Comparison of ENCODE assay signal across 8 cellular contexts in the genomic region with DNA sequence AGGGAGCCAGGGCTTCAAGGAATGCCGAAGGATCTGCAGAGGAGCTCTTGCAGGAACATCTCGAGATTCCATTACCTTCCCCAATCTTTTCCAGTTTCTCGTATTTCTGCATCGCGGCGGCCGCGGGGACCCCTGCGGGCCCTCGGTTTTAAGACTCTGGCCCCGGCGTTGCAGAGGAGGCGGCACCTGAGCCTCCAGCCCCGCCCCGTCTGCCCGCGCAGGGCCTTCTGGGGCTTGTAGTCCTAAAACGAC. TPM values are rescaled to one million over a fixed set of nuclear protein-coding genes. Genes with fewer than 3 reads are reported as not detected.
DNase-seq lines count a peak whose midpoint lies in the region; ATAC-seq and TF ChIP-seq lines count a peak whose summit lies in the region.

A gene (minus strand): TSS at position 161 of the 252 bp plus-strand sequence. CDS start 49 bp downstream, at position 112.

- H3K36me3 ChIP-seq in BLaER1 treated with 17β-estradiol and CSF1 and Interleukin-3, amounts not matched to agents 10 nM and 100 nM: peaks cover 0 to 21% (median 11%) of the 10 kb centered on the region in 11 experiments; a peak in 17 of 22 replicates
- H3K36me3 ChIP-seq in ectodermal cell (ENCODE audit: control insufficient read depth, insufficient read depth, low read length): no peaks in the 10 kb centered on the region

- DNase-seq in NB4 (ENCODE audit: low read depth) (no peak), DMS 273 (lab: John Stamatoyannopoulos, UW; ENCODE audit: unreplicated experiment) (no peak), AG20443 (ENCODE audit: low spot score) (no peak)
- no peak for DNase-seq in natural killer cell treated with Interleukin-12 subunit alpha and Interleukin-12 subunit beta and Interleukin-15 and Interleukin-18, amount 100 ng/mL, for 72 hours (ENCODE audit: low spot score)

- H3K27me3 ChIP-seq in BLaER1 treated with 17β-estradiol and CSF1 and Interleukin-3, amounts not matched to agents 10 nM and 100 nM: no peaks in the 10 kb centered on the region
- peaks cover 39% of the 10 kb centered on the region for H3K27me3 ChIP-seq in ectodermal cell (ENCODE audit: control insufficient read depth, insufficient read depth, low read length, poor library complexity, severe bottlenecking)

- H4K20me1 ChIP-seq in BLaER1 treated with 17β-estradiol and CSF1 and Interleukin-3, amounts not matched to agents 10 nM and 100 nM: peaks cover 20 to 28% (median 27%) of the 10 kb centered on the region in 11 experiments; a peak in 20 of 22 replicates

- H3K9me3 Mint-ChIP-seq in natural killer cell treated with Interleukin-12 subunit alpha and Interleukin-12 subunit beta and Interleukin-15 and Interleukin-18, amount 100 ng/mL, for 72 hours: no peaks in the 10 kb centered on the region

- H3K36me3 Mint-ChIP-seq in natural killer cell treated with Interleukin-12 subunit alpha and Interleukin-12 subunit beta and Interleukin-15 and Interleukin-18, amount 100 ng/mL, for 72 hours: no peaks in the 10 kb centered on the region

- no peak for TF ChIP-seq POLR2A in NB4 (IDR thresholded peaks at IDR 0.05; ENCODE audit: extremely low read depth, insufficient read length)

- H3K4me1 ChIP-seq in BLaER1 treated with 17β-estradiol and CSF1 and Interleukin-3, amounts not matched to agents 10 nM and 100 nM: peaks cover 52 to 67% (median 58%) of the 10 kb centered on the region in 10 experiments
- H3K4me1 ChIP-seq in ectodermal cell (ENCODE audit: control insufficient read depth, insufficient read depth, low read length): peaks cover 33% of the 10 kb centered on the region

- peak within 1 kb of the TSS; percentile 93 for H3K4me3 Mint-ChIP-seq in natural killer cell treated with Interleukin-12 subunit alpha and Interleukin-12 subunit beta and Interleukin-15 and Interleukin-18, amount 100 ng/mL, for 72 hours

- peak within 1 kb of the TSS; percentile 79 to 88 (median 85) for H3K9ac ChIP-seq in BLaER1 treated with 17β-estradiol and CSF1 and Interleukin-3, amounts not matched to agents 10 nM and 100 nM

- peak within 1 kb of the TSS; percentile 83 to 92 for H3K27ac Mint-ChIP-seq in natural killer cell treated with Interleukin-12 subunit alpha and Interleukin-12 subunit beta and Interleukin-15 and Interleukin-18, amount 100 ng/mL, for 72 hours

- peak within 1 kb of the TSS; percentile 70 to 90 (median 85) for H3K27ac ChIP-seq in BLaER1 treated with 17β-estradiol and CSF1 and Interleukin-3, amounts not matched to agents 10 nM and 100 nM
- H3K27ac ChIP-seq in ectodermal cell (ENCODE audit: insufficient read depth, low read depth, low read length, poor library complexity, severe bottlenecking): peak within 1 kb of the TSS; percentile 6

- TF ChIP-seq CTCF in NB4 (IDR thresholded peaks at IDR 0.05; ENCODE audit: low read depth, low read length): no peak

- H3K27me3 Mint-ChIP-seq in natural killer cell treated with Interleukin-12 subunit alpha and Interleukin-12 subunit beta and Interleukin-15 and Interleukin-18, amount 100 ng/mL, for 72 hours: peaks cover under 1 to 3% of the 10 kb centered on the region in 2 donors

- H3K9me3 ChIP-seq in BLaER1 treated with 17β-estradiol and CSF1 and Interleukin-3, amounts not matched to agents 10 nM and 100 nM (replicated peaks in 1 of 11): no peaks in the 10 kb centered on the region
- no peaks in the 10 kb centered on the region for H3K9me3 ChIP-seq in ectodermal cell (ENCODE audit: control insufficient read depth, low read length)

- WGBS in ectodermal cell, 2 experiments: 0% methylated on average over 18 of the region's 18 CpGs

- H3K4me2 ChIP-seq in BLaER1 treated with 17β-estradiol and CSF1 and Interleukin-3, amounts not matched to agents 10 nM and 100 nM: peak within 1 kb of the TSS; percentile 87 to 100 (median 97)

- H3K4me3 ChIP-seq in BLaER1 treated with 17β-estradiol and CSF1 and Interleukin-3, amounts not matched to agents 10 nM and 100 nM: peak within 1 kb of the TSS; percentile 76 to 97 (median 88)
- H3K4me3 ChIP-seq in NB4 (ENCODE audit: low read depth, low read length) (peak within 1 kb of the TSS; percentile 89), ectodermal cell (ENCODE audit: insufficient read depth, low read depth, low read length) (peak within 1 kb of the TSS; percentile 80)

- peaks cover 26 to 28% of the 10 kb centered on the region in 2 donors for H3K4me1 Mint-ChIP-seq in natural killer cell treated with Interleukin-12 subunit alpha and Interleukin-12 subunit beta and Interleukin-15 and Interleukin-18, amount 100 ng/mL, for 72 hours (ENCODE audit: low read depth in 2 of 2)

- no peak for ATAC-seq in natural killer cell treated with Interleukin-12 subunit alpha and Interleukin-12 subunit beta and Interleukin-15 and Interleukin-18, amount 100 ng/mL, for 72 hours
- ATAC-seq in GM18520 (IDR thresholded peaks at IDR 0.05; ENCODE audit: unreplicated experiment) (no peak), GM18909 (IDR thresholded peaks at IDR 0.05; ENCODE audit: poor library complexity, unreplicated experiment) (no peak)

RNA-seq across cellular contexts. Expression of the gene that starts here (rescaled TPM):
- polyA plus RNA-seq in ectodermal cell (2013, experiment 1 of 4): 17.6 TPM
- 15.2 TPM for polyA plus RNA-seq in ectodermal cell (2013, experiment 2 of 4)
- 15.4 TPM for polyA plus RNA-seq in ectodermal cell (2013, experiment 3 of 4)
- 18.9 TPM for polyA plus RNA-seq in ectodermal cell (2013, experiment 4 of 4)
- total RNA-seq in natural killer cell treated with Interleukin-12 subunit alpha and Interleukin-12 subunit beta and Interleukin-15 and Interleukin-18, amount 100 ng/mL, for 72 hours: 10 to 100 TPM; 12.5 to 16.2 TPM
